Comparison of ENCODE assay signal across 8 cellular contexts in genomic region chr17:1715803-1716075, GRCh38. TPM values are rescaled to one million over a fixed set of nuclear protein-coding genes. Genes with fewer than 3 reads are reported as not detected.
DNase-seq lines count a peak whose midpoint lies in the region; ATAC-seq, FAIRE-seq and TF ChIP-seq lines count a peak whose summit lies in the region.

No MANE protein-coding gene starts in this region.

- H3K27me3 Mint-ChIP-seq in activated CD4-positive, alpha-beta T cell treated with anti-CD3 and anti-CD28 coated beads for 36 hours: peaks cover 4% of the 10 kb centered on the region

- peak overlapping the region; percentile 90 for H3K4me2 ChIP-seq in HepG2 (ENCODE audit: low read depth, low read length)

- H3K4me3 ChIP-seq in HepG2 (replicated peaks in 1 of 3; ENCODE audit: insufficient read depth in 1 of 3, low read depth in 2 of 3, low read length in 3 of 3): peak overlapping the region; percentile 86 to 97 (median 90)
- peak overlapping the region; percentile 99 for H3K4me3 ChIP-seq in thoracic aorta

- no TSS peak for BruUV-seq in HepG2 (replicated peaks; lab: Mats Ljungman, UMichigan)

- in situ Hi-C loops in HepG2 (cut with HindIII; ENCODE audit: extremely low pct_ligation_motif_present, low pct_unique_long_range_greater_than_20kb): loop anchor here (5.0 to 25.0 kb wide), 2 partner anchors 52 to 322 kb away; partner anchors contain the start of genes DPH1, OVCA2 and RTN4RL1

- no peak for TF ChIP-seq CTCF in HepG2 (CRISPR knock-in tag; IDR thresholded peaks at IDR 0.05)
- no peak for TF ChIP-seq CTCF in thoracic aorta (IDR thresholded peaks at IDR 0.05)

- no peak overlapping the region for H2AFZ ChIP-seq in HepG2 (ENCODE audit: low read length)

- peaks cover 10% of the 10 kb centered on the region for H4K20me1 ChIP-seq in HepG2 (ENCODE audit: insufficient read depth, low read length)

- WGBS in HepG2 (ENCODE audit: low lambda C conversion rate): 0% methylated on average over 3 of the region's 23 CpGs

- FAIRE-seq in HepG2 (lab: Jason Lieb, UNC): no peak

- no peak for ATAC-seq in activated CD4-positive, alpha-beta T cell treated with anti-CD3 and anti-CD28 coated beads for 36 hours
- no peak for ATAC-seq in HepG2
- ATAC-seq in thoracic aorta (ENCODE audit: insufficient number of reproducible peaks, low FRiP score, low read depth): no peak
- no peak for ATAC-seq in HG03469 (IDR thresholded peaks at IDR 0.05; ENCODE audit: unreplicated experiment)

- H3K9ac ChIP-seq in HepG2 (ENCODE audit: insufficient read depth, low read depth, low read length): peak overlapping the region; percentile 83

- H3K27ac Mint-ChIP-seq in activated CD4-positive, alpha-beta T cell treated with anti-CD3 and anti-CD28 coated beads for 36 hours: no peak overlapping the region

- CTCF ChIA-PET in activated CD4-positive, alpha-beta T cell treated with anti-CD3 and anti-CD28 coated beads for 36 hours (lab: Charles Lee): interaction anchor here (1.4 to 1.6 kb wide), 2 partner anchors 48 to 154 kb away, joined by 5 to 6 read pairs; no protein-coding TSS in a partner anchor
- CTCF ChIA-PET in HepG2 (lab: Yijun Ruan, JAX; ENCODE audit: low intra/inter-chr PET ratio, low total read pairs): no interaction called here

- H3K27me3 ChIP-seq in HepG2 (ENCODE audit: control insufficient read depth in 1 of 2, insufficient read depth in 2 of 2, low read length in 2 of 2) (no peaks in the 10 kb centered on the region; a peak in 1 of 5 replicates), thoracic aorta (replicated peaks; ENCODE audit: insufficient read depth) (no peaks in the 10 kb centered on the region)

- H3K4me1 ChIP-seq in HepG2 (ENCODE audit: insufficient read depth, low read length) (peaks cover 50% of the 10 kb centered on the region), thoracic aorta (ENCODE audit: control insufficient read depth in 1 of 2, low read depth in 2 of 2) (peaks cover 29 to 45% of the 10 kb centered on the region in 2 donors)

- H3K27ac ChIP-seq in angular gyrus (ENCODE audit: low read depth, low read length): peak overlapping the region; percentile 91
- H3K27ac ChIP-seq in HepG2 (ENCODE audit: extremely low read length, insufficient read depth, low read length): peak overlapping the region; percentile 95
- H3K27ac ChIP-seq in thoracic aorta: peak overlapping the region; percentile 99 to 100

- no peaks in the 10 kb centered on the region for H3K9me3 Mint-ChIP-seq in activated CD4-positive, alpha-beta T cell treated with anti-CD3 and anti-CD28 coated beads for 36 hours (ENCODE audit: low read depth)

- POLR2A ChIA-PET in activated CD4-positive, alpha-beta T cell treated with anti-CD3 and anti-CD28 coated beads for 36 hours (lab: Charles Lee): interaction anchor here (1.4 kb wide), 1 partner anchor 31 kb away, joined by 5 read pairs; the partner anchor contains the start of gene PRPF8
- POLR2A ChIA-PET in HepG2 (lab: Yijun Ruan, JAX): interaction anchor here (0.6 to 17.5 kb wide), 23 partner anchors 10 to 280 kb away, joined by 3 to 480 read pairs (median 7); partner anchors contain the start of genes RILP, RPA1, SERPINF1 and SERPINF2

- peaks cover 24% of the 10 kb centered on the region for H3K4me1 Mint-ChIP-seq in activated CD4-positive, alpha-beta T cell treated with anti-CD3 and anti-CD28 coated beads for 36 hours

- peaks cover 12% of the 10 kb centered on the region for H3K79me2 ChIP-seq in HepG2 (ENCODE audit: insufficient read depth, low read length)

- DNase-seq in activated CD4-positive, alpha-beta T cell treated with anti-CD3 and anti-CD28 coated beads for 36 hours: no peak
- DNase-seq in activated CD4-positive, alpha-beta T cell treated with anti-CD3 and anti-CD28 coated beads for 48 hours: no peak
- DNase-seq in HepG2 (ENCODE audit: low spot score) (no peak), thoracic aorta (ENCODE audit: low spot score) (no peak), NCI-H2196 (lab: John Stamatoyannopoulos, UW; ENCODE audit: unreplicated experiment) (no peak)
- DNase-seq in effector CD8-positive, alpha-beta T cell (lab: John Stamatoyannopoulos, UW): no peak

- TF ChIP-seq RAD21 in HepG2 (CRISPR knock-in tag; IDR thresholded peaks at IDR 0.05): no peak

- no peaks in the 10 kb centered on the region for H3K36me3 Mint-ChIP-seq in activated CD4-positive, alpha-beta T cell treated with anti-CD3 and anti-CD28 coated beads for 36 hours (ENCODE audit: low read depth)

- H3K4me3 Mint-ChIP-seq in activated CD4-positive, alpha-beta T cell treated with anti-CD3 and anti-CD28 coated beads for 36 hours: peak overlapping the region; percentile 86

- H3K9me3 ChIP-seq in HepG2 (ENCODE audit: low read length) (no peaks in the 10 kb centered on the region), thoracic aorta (no peaks in the 10 kb centered on the region)

- intact Hi-C loops in activated CD4-positive, alpha-beta T cell treated with anti-CD3 and anti-CD28 coated beads for 36 hours (cut with DNase I, micrococcal nuclease): loop anchor here (1.0 to 10.0 kb wide), 22 partner anchors 9 to 719 kb away; partner anchors contain the start of genes PITPNA (in 2 of the 2), PRPF8 (in 2 of the 2), SLC43A2 (in 2 of the 2) and CRK (in 1 of the 2)
- intact Hi-C loops in HepG2 (cut with micrococcal nuclease; ENCODE audit: unreplicated experiment): loop anchor here (2.0 to 10.0 kb wide), 4 partner anchors 27 to 149 kb away; partner anchors contain the start of genes PRPF8, SERPINF1 and SERPINF2

- H3K36me3 ChIP-seq in HepG2 (replicated peaks in 1 of 2; ENCODE audit: control insufficient read depth in 1 of 2, insufficient read depth in 2 of 2, low read length in 2 of 2) (peaks cover 6 to 19% of the 10 kb centered on the region in 2 experiments), thoracic aorta (peaks cover 17% of the 10 kb centered on the region)

- TF ChIP-seq EP300 in HepG2 (IDR thresholded peaks at IDR 0.05; ENCODE audit: low read depth in 2 of 2, low read length in 2 of 2) (no peak), HepG2 (CRISPR knock-in tag; IDR thresholded peaks at IDR 0.05; ENCODE audit: borderline replicate concordance) (no peak)

- TF ChIP-seq POLR2A in HepG2 (IDR thresholded peaks at IDR 0.05; ENCODE audit: insufficient read depth in 1 of 2, low read depth in 2 of 2, low read length in 2 of 2): no peak

RNA-seq across cellular contexts. Expression of gene TLCD2, which starts 5.6 kb away (rescaled TPM):
- under 1 TPM; 0.30 to 0.39 TPM for total RNA-seq in activated CD4-positive, alpha-beta T cell treated with anti-CD3 and anti-CD28 coated beads for 36 hours
- total RNA-seq in HepG2 (2016; rRNA removed; fragmentation: Illumina TruSeq; extraction: Trizol) (0.84 and 1.1 TPM in 2 replicates), thoracic aorta (1 to 10 TPM; 7.3 to 8.3 TPM)
- 0.26 and 0.40 TPM in 2 replicates for total RNA-seq in HepG2 (2016; cell fraction: cytosol; rRNA removed; fragmentation: Illumina TruSeq; extraction: Trizol; ENCODE audit: low read depth)
- 0.92 and 1.3 TPM in 2 replicates for total RNA-seq in HepG2 (2016; cell fraction: insoluble cytoplasmic fraction; rRNA removed; fragmentation: Illumina TruSeq; extraction: Trizol)
- total RNA-seq in HepG2 (2016; cell fraction: membrane; rRNA removed; fragmentation: Illumina TruSeq; extraction: Trizol): 0.86 and 1.1 TPM in 2 replicates
- 0.84 and 0.94 TPM in 2 replicates for total RNA-seq in HepG2 (2016; cell fraction: nucleus; rRNA removed; fragmentation: Illumina TruSeq; extraction: Trizol)
- 0.90 and 1.2 TPM in 2 replicates for polyA plus RNA-seq in HepG2 (2011; rRNA removed)
- polyA plus RNA-seq in HepG2 (2011; cell fraction: cytosol; rRNA removed): 0.56 and 0.73 TPM in 2 replicates
- 0.92 and 1.4 TPM in 2 replicates for polyA plus RNA-seq in HepG2 (2011; cell fraction: nucleus; rRNA removed)
- 0.78 and 1.3 TPM in 2 replicates for polyA plus RNA-seq in HepG2 (2012)
- polyA plus RNA-seq in HepG2 (2016; cell fraction: cytosol; fragmentation: Illumina TruSeq; extraction: Trizol; ENCODE audit: low read depth): 0.23 and 0.25 TPM in 2 replicates
- 0.71 and 0.74 TPM in 2 replicates for polyA plus RNA-seq in HepG2 (2016; cell fraction: insoluble cytoplasmic fraction; fragmentation: Illumina TruSeq; extraction: Trizol; ENCODE audit: low read depth)
- 0.47 and 0.49 TPM in 2 replicates for polyA plus RNA-seq in HepG2 (2016; cell fraction: membrane; fragmentation: Illumina TruSeq; extraction: Trizol; ENCODE audit: low read depth)
- 1.4 and 1.5 TPM in 2 replicates for polyA plus RNA-seq in HepG2 (2016; cell fraction: nucleus; fragmentation: Illumina TruSeq; extraction: Trizol; ENCODE audit: insufficient read depth, low read depth)
- polyA minus RNA-seq in HepG2 (2011; rRNA and poly(A)+ RNA removed; ENCODE audit: low replicate concordance): 1.6 and 2.6 TPM in 2 replicates
- polyA minus RNA-seq in HepG2 (2011; cell fraction: cytosol; rRNA and poly(A)+ RNA removed): 0.53 and 1.3 TPM in 2 replicates
- 1.3 and 1.6 TPM in 2 replicates for polyA minus RNA-seq in HepG2 (2011; cell fraction: nucleus; rRNA and poly(A)+ RNA removed)

RNA-seq across cellular contexts. Expression of gene WDR81, which starts 8.8 kb away (rescaled TPM):
- 1 to 10 TPM; 6.9 to 8.6 TPM for total RNA-seq in activated CD4-positive, alpha-beta T cell treated with anti-CD3 and anti-CD28 coated beads for 36 hours
- 12.5 and 16.7 TPM in 2 replicates for total RNA-seq in HepG2 (2016; rRNA removed; fragmentation: Illumina TruSeq; extraction: Trizol)
- 3.6 and 3.9 TPM in 2 replicates for total RNA-seq in HepG2 (2016; cell fraction: cytosol; rRNA removed; fragmentation: Illumina TruSeq; extraction: Trizol; ENCODE audit: low read depth)
- total RNA-seq in HepG2 (2016; cell fraction: insoluble cytoplasmic fraction; rRNA removed; fragmentation: Illumina TruSeq; extraction: Trizol): 9.9 and 18.3 TPM in 2 replicates
- total RNA-seq in HepG2 (2016; cell fraction: membrane; rRNA removed; fragmentation: Illumina TruSeq; extraction: Trizol): 5.3 and 6.1 TPM in 2 replicates
- total RNA-seq in HepG2 (2016; cell fraction: nucleus; rRNA removed; fragmentation: Illumina TruSeq; extraction: Trizol): 16.0 and 19.6 TPM in 2 replicates
- polyA plus RNA-seq in HepG2 (2011; rRNA removed): 9.1 and 15.1 TPM in 2 replicates
- polyA plus RNA-seq in HepG2 (2011; cell fraction: cytosol; rRNA removed): 6.4 and 10.5 TPM in 2 replicates
- polyA plus RNA-seq in HepG2 (2011; cell fraction: nucleus; rRNA removed): 60.8 and 75.3 TPM in 2 replicates
- polyA plus RNA-seq in HepG2 (2012): 8.5 and 12.5 TPM in 2 replicates
- polyA plus RNA-seq in HepG2 (2016; cell fraction: cytosol; fragmentation: Illumina TruSeq; extraction: Trizol; ENCODE audit: low read depth): 1.8 and 2.2 TPM in 2 replicates
- 10.4 and 13.7 TPM in 2 replicates for polyA plus RNA-seq in HepG2 (2016; cell fraction: insoluble cytoplasmic fraction; fragmentation: Illumina TruSeq; extraction: Trizol; ENCODE audit: low read depth)
- polyA plus RNA-seq in HepG2 (2016; cell fraction: membrane; fragmentation: Illumina TruSeq; extraction: Trizol; ENCODE audit: low read depth): 3.1 and 3.3 TPM in 2 replicates
- 42.6 and 43.3 TPM in 2 replicates for polyA plus RNA-seq in HepG2 (2016; cell fraction: nucleus; fragmentation: Illumina TruSeq; extraction: Trizol; ENCODE audit: insufficient read depth, low read depth)
- 15.7 and 46.8 TPM in 2 replicates for polyA minus RNA-seq in HepG2 (2011; rRNA and poly(A)+ RNA removed; ENCODE audit: low replicate concordance)
- polyA minus RNA-seq in HepG2 (2011; cell fraction: cytosol; rRNA and poly(A)+ RNA removed): 13.4 and 15.0 TPM in 2 replicates
- polyA minus RNA-seq in HepG2 (2011; cell fraction: nucleus; rRNA and poly(A)+ RNA removed): 18.0 and 22.3 TPM in 2 replicates
- 10 to 100 TPM; 32.7 to 41.8 TPM for total RNA-seq in thoracic aorta

RNA-seq across cellular contexts. Expression of gene SERPINF2, which starts 26.9 kb away (rescaled TPM):
- total RNA-seq in activated CD4-positive, alpha-beta T cell treated with anti-CD3 and anti-CD28 coated beads for 36 hours: under 1 TPM in 1 of 2 experiments, not detected in 1; 0.12 TPM
- total RNA-seq in HepG2 (2016; rRNA removed; fragmentation: Illumina TruSeq; extraction: Trizol): 123 and 309 TPM in 2 replicates
- total RNA-seq in HepG2 (2016; cell fraction: cytosol; rRNA removed; fragmentation: Illumina TruSeq; extraction: Trizol; ENCODE audit: low read depth): 43.1 and 45.3 TPM in 2 replicates
- total RNA-seq in HepG2 (2016; cell fraction: insoluble cytoplasmic fraction; rRNA removed; fragmentation: Illumina TruSeq; extraction: Trizol): 113 and 316 TPM in 2 replicates
- 90.4 and 105 TPM in 2 replicates for total RNA-seq in HepG2 (2016; cell fraction: membrane; rRNA removed; fragmentation: Illumina TruSeq; extraction: Trizol)
- 243 and 286 TPM in 2 replicates for total RNA-seq in HepG2 (2016; cell fraction: nucleus; rRNA removed; fragmentation: Illumina TruSeq; extraction: Trizol)
- 548 and 871 TPM in 2 replicates for polyA plus RNA-seq in HepG2 (2011; rRNA removed)
- polyA plus RNA-seq in HepG2 (2011; cell fraction: cytosol; rRNA removed): 573 and 676 TPM in 2 replicates
- 1,260 and 1,369 TPM in 2 replicates for polyA plus RNA-seq in HepG2 (2011; cell fraction: nucleus; rRNA removed)
- 401 and 511 TPM in 2 replicates for polyA plus RNA-seq in HepG2 (2012)
- 58.6 and 61.9 TPM in 2 replicates for polyA plus RNA-seq in HepG2 (2016; cell fraction: cytosol; fragmentation: Illumina TruSeq; extraction: Trizol; ENCODE audit: low read depth)
- polyA plus RNA-seq in HepG2 (2016; cell fraction: insoluble cytoplasmic fraction; fragmentation: Illumina TruSeq; extraction: Trizol; ENCODE audit: low read depth): 142 and 163 TPM in 2 replicates
- polyA plus RNA-seq in HepG2 (2016; cell fraction: membrane; fragmentation: Illumina TruSeq; extraction: Trizol; ENCODE audit: low read depth): 96.0 and 97.4 TPM in 2 replicates
- 572 and 581 TPM in 2 replicates for polyA plus RNA-seq in HepG2 (2016; cell fraction: nucleus; fragmentation: Illumina TruSeq; extraction: Trizol; ENCODE audit: insufficient read depth, low read depth)
- polyA minus RNA-seq in HepG2 (2011; rRNA and poly(A)+ RNA removed; ENCODE audit: low replicate concordance): 1.3 and 600 TPM in 2 replicates
- 283 and 408 TPM in 2 replicates for polyA minus RNA-seq in HepG2 (2011; cell fraction: cytosol; rRNA and poly(A)+ RNA removed)
- 211 and 291 TPM in 2 replicates for polyA minus RNA-seq in HepG2 (2011; cell fraction: nucleus; rRNA and poly(A)+ RNA removed)
- 1 to 10 TPM; 5.0 to 9.8 TPM for total RNA-seq in thoracic aorta

RNA-seq across cellular contexts. Expression of gene PRPF8, which starts 31.1 kb away (rescaled TPM):
- total RNA-seq in activated CD4-positive, alpha-beta T cell treated with anti-CD3 and anti-CD28 coated beads for 36 hours: 100 to 1,000 TPM; 391 to 425 TPM
- total RNA-seq in HepG2 (2016; rRNA removed; fragmentation: Illumina TruSeq; extraction: Trizol): 112 and 318 TPM in 2 replicates
- 27.9 and 29.6 TPM in 2 replicates for total RNA-seq in HepG2 (2016; cell fraction: cytosol; rRNA removed; fragmentation: Illumina TruSeq; extraction: Trizol; ENCODE audit: low read depth)
- 104 and 284 TPM in 2 replicates for total RNA-seq in HepG2 (2016; cell fraction: insoluble cytoplasmic fraction; rRNA removed; fragmentation: Illumina TruSeq; extraction: Trizol)
- 59.5 and 61.6 TPM in 2 replicates for total RNA-seq in HepG2 (2016; cell fraction: membrane; rRNA removed; fragmentation: Illumina TruSeq; extraction: Trizol)
- 124 and 135 TPM in 2 replicates for total RNA-seq in HepG2 (2016; cell fraction: nucleus; rRNA removed; fragmentation: Illumina TruSeq; extraction: Trizol)
- polyA plus RNA-seq in HepG2 (2011; rRNA removed): 179 and 195 TPM in 2 replicates
- 79.1 and 90.7 TPM in 2 replicates for polyA plus RNA-seq in HepG2 (2011; cell fraction: cytosol; rRNA removed)
- 265 and 296 TPM in 2 replicates for polyA plus RNA-seq in HepG2 (2011; cell fraction: nucleus; rRNA removed)
- 129 and 145 TPM in 2 replicates for polyA plus RNA-seq in HepG2 (2012)
- polyA plus RNA-seq in HepG2 (2016; cell fraction: cytosol; fragmentation: Illumina TruSeq; extraction: Trizol; ENCODE audit: low read depth): 15.0 and 17.7 TPM in 2 replicates
- 300 and 377 TPM in 2 replicates for polyA plus RNA-seq in HepG2 (2016; cell fraction: insoluble cytoplasmic fraction; fragmentation: Illumina TruSeq; extraction: Trizol; ENCODE audit: low read depth)
- 37.4 and 39.7 TPM in 2 replicates for polyA plus RNA-seq in HepG2 (2016; cell fraction: membrane; fragmentation: Illumina TruSeq; extraction: Trizol; ENCODE audit: low read depth)
- 245 and 257 TPM in 2 replicates for polyA plus RNA-seq in HepG2 (2016; cell fraction: nucleus; fragmentation: Illumina TruSeq; extraction: Trizol; ENCODE audit: insufficient read depth, low read depth)
- polyA minus RNA-seq in HepG2 (2011; rRNA and poly(A)+ RNA removed; ENCODE audit: low replicate concordance): 401 and 410 TPM in 2 replicates
- polyA minus RNA-seq in HepG2 (2011; cell fraction: cytosol; rRNA and poly(A)+ RNA removed): 275 and 377 TPM in 2 replicates
- polyA minus RNA-seq in HepG2 (2011; cell fraction: nucleus; rRNA and poly(A)+ RNA removed): 189 and 229 TPM in 2 replicates
- total RNA-seq in thoracic aorta: 100 to 1,000 TPM; 184 to 186 TPM

RNA-seq across cellular contexts. Expression of gene SERPINF1, which starts 46.1 kb away (rescaled TPM):
- total RNA-seq in activated CD4-positive, alpha-beta T cell treated with anti-CD3 and anti-CD28 coated beads for 36 hours: under 1 TPM; 0.27 to 0.47 TPM
- total RNA-seq in HepG2 (2016; rRNA removed; fragmentation: Illumina TruSeq; extraction: Trizol): 418 and 853 TPM in 2 replicates
- total RNA-seq in HepG2 (2016; cell fraction: cytosol; rRNA removed; fragmentation: Illumina TruSeq; extraction: Trizol; ENCODE audit: low read depth): 177 and 189 TPM in 2 replicates
- 427 and 844 TPM in 2 replicates for total RNA-seq in HepG2 (2016; cell fraction: insoluble cytoplasmic fraction; rRNA removed; fragmentation: Illumina TruSeq; extraction: Trizol)
- 209 and 251 TPM in 2 replicates for total RNA-seq in HepG2 (2016; cell fraction: membrane; rRNA removed; fragmentation: Illumina TruSeq; extraction: Trizol)
- total RNA-seq in HepG2 (2016; cell fraction: nucleus; rRNA removed; fragmentation: Illumina TruSeq; extraction: Trizol): 690 and 808 TPM in 2 replicates
- 2,101 and 2,733 TPM in 2 replicates for polyA plus RNA-seq in HepG2 (2011; rRNA removed)
- 2,219 and 2,408 TPM in 2 replicates for polyA plus RNA-seq in HepG2 (2011; cell fraction: cytosol; rRNA removed)
- 1,095 and 1,323 TPM in 2 replicates for polyA plus RNA-seq in HepG2 (2011; cell fraction: nucleus; rRNA removed)
- polyA plus RNA-seq in HepG2 (2012): 624 and 785 TPM in 2 replicates
- 255 and 290 TPM in 2 replicates for polyA plus RNA-seq in HepG2 (2016; cell fraction: cytosol; fragmentation: Illumina TruSeq; extraction: Trizol; ENCODE audit: low read depth)
- 625 and 642 TPM in 2 replicates for polyA plus RNA-seq in HepG2 (2016; cell fraction: insoluble cytoplasmic fraction; fragmentation: Illumina TruSeq; extraction: Trizol; ENCODE audit: low read depth)
- 280 and 299 TPM in 2 replicates for polyA plus RNA-seq in HepG2 (2016; cell fraction: membrane; fragmentation: Illumina TruSeq; extraction: Trizol; ENCODE audit: low read depth)
- polyA plus RNA-seq in HepG2 (2016; cell fraction: nucleus; fragmentation: Illumina TruSeq; extraction: Trizol; ENCODE audit: insufficient read depth, low read depth): 1,428 and 1,667 TPM in 2 replicates
- 1.4 and 887 TPM in 2 replicates for polyA minus RNA-seq in HepG2 (2011; rRNA and poly(A)+ RNA removed; ENCODE audit: low replicate concordance)
- 345 and 528 TPM in 2 replicates for polyA minus RNA-seq in HepG2 (2011; cell fraction: cytosol; rRNA and poly(A)+ RNA removed)
- 167 and 268 TPM in 2 replicates for polyA minus RNA-seq in HepG2 (2011; cell fraction: nucleus; rRNA and poly(A)+ RNA removed)
- 100 to 1,000 TPM; 385 to 608 TPM for total RNA-seq in thoracic aorta

Comparison
In these comparisons a context has a peak if more than half of its experiments do, and no peak if none do; other contexts are left out.
1. RNA of gene SERPINF2, which starts 26.9 kb away (total RNA-seq): 43.1 to 316 TPM in HepG2; 5.0 to 9.8 TPM in thoracic aorta and 0.12 TPM in activated CD4-positive, alpha-beta T cell treated with anti-CD3 and anti-CD28 coated beads for 36 hours; every median in the first group is over 4 times any median in the second.
2. Peak in every context shown above with its lines, with median percentiles within 50 percentile points of each other: H3K27ac ChIP-seq.